Comparison of ENCODE assay signal across 11 cellular contexts in genomic region chr16:81492307-81492706, GRCh38. TPM values are rescaled to one million over a fixed set of nuclear protein-coding genes. Genes with fewer than 3 reads are reported as not detected.
A peak's percentile ranks its signal among the peaks of the same experiment; 100 is the strongest.
DNase-seq lines count a peak whose midpoint lies in the region; ATAC-seq and TF ChIP-seq lines count a peak whose summit lies in the region.
"Had no signal": no experiment of that assay in that cellular context is flagged by ENCODE, and none has a peak within 500 bp of the region (broad histone marks: within the 10 kb centered on the region; RNA-seq: fewer than 3 reads in every experiment).

No MANE protein-coding gene starts in this region.

- ATAC-seq in activated CD8-positive, alpha-beta T cell treated with anti-CD3 and anti-CD28 coated beads, Interleukin-2, amount 10 ng/mL, durations not matched to agents 7 days and 5 days: no peak
- no peak for ATAC-seq in activated CD8-positive, alpha-beta T cell treated with anti-CD3 and anti-CD28 coated beads for 36 hours
- ATAC-seq in effector memory CD8-positive, alpha-beta T cell (replicated peaks): no peak
- ATAC-seq in HG02884 (IDR thresholded peaks at IDR 0.05; ENCODE audit: unreplicated experiment): no peak
- ATAC-seq: activated naive CD4-positive, alpha-beta T cell treated with anti-CD3 and anti-CD28 coated beads, Interleukin-2, amount 50 U/mL, for 72 hours had no signal

- H3K36me3 ChIP-seq in uterus: no peaks in the 10 kb centered on the region

- POLR2A ChIA-PET in activated CD8-positive, alpha-beta T cell treated with anti-CD3 and anti-CD28 coated beads, Interleukin-2, amount 10 ng/mL, durations not matched to agents 7 days and 5 days (lab: Charles Lee): no interaction called here
- POLR2A ChIA-PET in activated CD8-positive, alpha-beta T cell treated with anti-CD3 and anti-CD28 coated beads for 36 hours (lab: Charles Lee): no interaction called here

- H3K9me3 ChIP-seq in uterus: no peaks in the 10 kb centered on the region

- TF ChIP-seq POLR2A in uterus (IDR thresholded peaks at IDR 0.05): no peak

- intact Hi-C loops in activated CD8-positive, alpha-beta T cell treated with anti-CD3 and anti-CD28 coated beads for 36 hours (cut with micrococcal nuclease): no loop called here
- intact Hi-C loops in uterus (cut with DNase I; ENCODE audit: low total_unique reads): no loop called here

- H3K27me3 Mint-ChIP-seq in activated CD8-positive, alpha-beta T cell treated with anti-CD3 and anti-CD28 coated beads, Interleukin-2, amount 10 ng/mL, durations not matched to agents 7 days and 5 days (ENCODE audit: low read depth): no peaks in the 10 kb centered on the region
- H3K27me3 Mint-ChIP-seq in activated CD8-positive, alpha-beta T cell treated with anti-CD3 and anti-CD28 coated beads for 36 hours: no peaks in the 10 kb centered on the region
- H3K27me3 Mint-ChIP-seq in effector memory CD8-positive, alpha-beta T cell: no peaks in the 10 kb centered on the region
- H3K27me3 Mint-ChIP-seq in mesothelial cell of epicardium (ENCODE audit: low read depth): no peaks in the 10 kb centered on the region

- H3K36me3 Mint-ChIP-seq in activated CD8-positive, alpha-beta T cell treated with anti-CD3 and anti-CD28 coated beads, Interleukin-2, amount 10 ng/mL, durations not matched to agents 7 days and 5 days (ENCODE audit: low read depth): peaks cover 7% of the 10 kb centered on the region
- no peaks in the 10 kb centered on the region for H3K36me3 Mint-ChIP-seq in activated CD8-positive, alpha-beta T cell treated with anti-CD3 and anti-CD28 coated beads for 36 hours (ENCODE audit: low read depth)
- H3K36me3 Mint-ChIP-seq in effector memory CD8-positive, alpha-beta T cell (ENCODE audit: insufficient read depth): peaks cover 27% of the 10 kb centered on the region
- H3K36me3 Mint-ChIP-seq in mesothelial cell of epicardium: no peaks in the 10 kb centered on the region
- H3K36me3 Mint-ChIP-seq: activated naive CD4-positive, alpha-beta T cell treated with anti-CD3 and anti-CD28 coated beads, Interleukin-2, amount 50 U/mL, for 72 hours had no signal

- no peak overlapping the region for H3K4me3 ChIP-seq in uterus

- H3K27ac Mint-ChIP-seq in activated CD8-positive, alpha-beta T cell treated with anti-CD3 and anti-CD28 coated beads, Interleukin-2, amount 10 ng/mL, durations not matched to agents 7 days and 5 days: peak overlapping the region; percentile 27
- no peak overlapping the region for H3K27ac Mint-ChIP-seq in activated CD8-positive, alpha-beta T cell treated with anti-CD3 and anti-CD28 coated beads for 36 hours
- peak overlapping the region; percentile 80 to 84 for H3K27ac Mint-ChIP-seq in effector memory CD8-positive, alpha-beta T cell
- H3K27ac Mint-ChIP-seq in mesothelial cell of epicardium: peak overlapping the region; percentile 90

- H3K9me3 Mint-ChIP-seq in activated CD8-positive, alpha-beta T cell treated with anti-CD3 and anti-CD28 coated beads, Interleukin-2, amount 10 ng/mL, durations not matched to agents 7 days and 5 days (ENCODE audit: insufficient read depth): no peaks in the 10 kb centered on the region
- H3K9me3 Mint-ChIP-seq in activated CD8-positive, alpha-beta T cell treated with anti-CD3 and anti-CD28 coated beads for 36 hours: no peaks in the 10 kb centered on the region
- no peaks in the 10 kb centered on the region for H3K9me3 Mint-ChIP-seq in effector memory CD8-positive, alpha-beta T cell
- no peaks in the 10 kb centered on the region for H3K9me3 Mint-ChIP-seq in mesothelial cell of epicardium
- H3K9me3 Mint-ChIP-seq: activated naive CD4-positive, alpha-beta T cell treated with anti-CD3 and anti-CD28 coated beads, Interleukin-2, amount 50 U/mL, for 72 hours had no signal

- peaks cover 36% of the 10 kb centered on the region for H3K4me1 Mint-ChIP-seq in activated CD8-positive, alpha-beta T cell treated with anti-CD3 and anti-CD28 coated beads, Interleukin-2, amount 10 ng/mL, durations not matched to agents 7 days and 5 days (ENCODE audit: low read depth)
- peaks cover 22% of the 10 kb centered on the region for H3K4me1 Mint-ChIP-seq in activated CD8-positive, alpha-beta T cell treated with anti-CD3 and anti-CD28 coated beads for 36 hours (ENCODE audit: low read depth)
- peaks cover 39 to 46% of the 10 kb centered on the region in 2 donors for H3K4me1 Mint-ChIP-seq in effector memory CD8-positive, alpha-beta T cell (ENCODE audit: low read depth in 2 of 2)
- H3K4me1 Mint-ChIP-seq in mesothelial cell of epicardium: peaks cover 35% of the 10 kb centered on the region

- TF ChIP-seq CTCF in activated CD8-positive, alpha-beta T cell treated with anti-CD3 and anti-CD28 coated beads for 36 hours (IDR thresholded peaks at IDR 0.05): no peak
- no peak for TF ChIP-seq CTCF in mesothelial cell of epicardium (IDR thresholded peaks at IDR 0.05; ENCODE audit: unreplicated experiment)
- no peak for TF ChIP-seq CTCF in uterus (IDR thresholded peaks at IDR 0.05)

- peak overlapping the region; percentile 22 to 57 for H3K27ac ChIP-seq in uterus

- CTCF ChIA-PET in activated CD8-positive, alpha-beta T cell treated with anti-CD3 and anti-CD28 coated beads, Interleukin-2, amount 10 ng/mL, durations not matched to agents 7 days and 5 days (lab: Charles Lee): no interaction called here
- CTCF ChIA-PET in activated CD8-positive, alpha-beta T cell treated with anti-CD3 and anti-CD28 coated beads for 36 hours (lab: Charles Lee): no interaction called here

- DNase-seq in activated CD8-positive, alpha-beta T cell treated with anti-CD3 and anti-CD28 coated beads, Interleukin-2, amount 10 ng/mL, durations not matched to agents 7 days and 5 days: no peak
- DNase-seq in activated CD8-positive, alpha-beta T cell treated with anti-CD3 and anti-CD28 coated beads for 36 hours: no peak
- DNase-seq in effector memory CD8-positive, alpha-beta T cell: no peak
- no peak for DNase-seq in mesothelial cell of epicardium (ENCODE audit: low spot score in 2 of 2, unreplicated experiment in 2 of 2)
- DNase-seq in uterus: no peak
- DNase-seq in SK-N-DZ (ENCODE audit: low spot score): no peak
- DNase-seq in NCI-H1694 (lab: John Stamatoyannopoulos, UW): no peak
- DNase-seq: activated CD4-positive, CD25-positive, alpha-beta regulatory T cell treated with anti-CD3 and anti-CD28 coated beads, Interleukin-2, amount 50 U/mL, for 72 hours; NCI-H1436 treated with DMSO at 0.1 percent for 48 hours had no signal

- no peak overlapping the region for H3K4me3 Mint-ChIP-seq in activated CD8-positive, alpha-beta T cell treated with anti-CD3 and anti-CD28 coated beads, Interleukin-2, amount 10 ng/mL, durations not matched to agents 7 days and 5 days
- no peak overlapping the region for H3K4me3 Mint-ChIP-seq in activated CD8-positive, alpha-beta T cell treated with anti-CD3 and anti-CD28 coated beads for 36 hours
- H3K4me3 Mint-ChIP-seq in effector memory CD8-positive, alpha-beta T cell: no peak overlapping the region
- no peak overlapping the region for H3K4me3 Mint-ChIP-seq in mesothelial cell of epicardium

- peaks cover 0 to 6% of the 10 kb centered on the region in 2 donors for H3K4me1 ChIP-seq in uterus

- H3K27me3 ChIP-seq in uterus: no peaks in the 10 kb centered on the region

RNA-seq across cellular contexts. Expression of gene CMIP, which starts 47.7 kb away (rescaled TPM):
- 10 to 100 TPM; 62.5 to 70.4 TPM for total RNA-seq in activated CD8-positive, alpha-beta T cell treated with anti-CD3 and anti-CD28 coated beads, Interleukin-2, amount 10 ng/mL, durations not matched to agents 7 days and 5 days
- total RNA-seq in activated CD8-positive, alpha-beta T cell treated with anti-CD3 and anti-CD28 coated beads for 36 hours: 10 to 100 TPM; 37.6 to 38.5 TPM
- 70.0 to 74.9 TPM (median 71.0 TPM) in 3 replicates for total RNA-seq in mesothelial cell of epicardium
- 100 to 1,000 TPM in 1 of 4 donors, 10 to 100 TPM in 3; 16.7 to 104 (median 43.6) TPM for total RNA-seq in uterus
- 7.1 and 11.8 TPM in 2 replicates for polyA plus RNA-seq in SK-N-DZ (2014; cell fraction: cytosol; rRNA removed)
- polyA plus RNA-seq in SK-N-DZ (2014; cell fraction: nucleus; rRNA removed): 4.8 and 16.4 TPM in 2 replicates
